29 cellular contexts compared by ENCODE assay signal in genomic region chr1:64111787-64112186, GRCh38.
A peak's percentile ranks its signal among the peaks of the same experiment; 100 is the strongest.
DNase-seq lines count a peak whose midpoint lies in the region; ATAC-seq and TF ChIP-seq lines count a peak whose summit lies in the region.
"Had no signal": no experiment of that assay in that cellular context is flagged by ENCODE, and none has a peak within 500 bp of the region (broad histone marks: within the 10 kb centered on the region; RNA-seq: fewer than 3 reads in every experiment).

No MANE protein-coding gene starts in this region.

- peaks cover 57% of the 10 kb centered on the region for H3K4me1 Mint-ChIP-seq in chondrocyte (ENCODE audit: low read depth)
- H3K4me1 Mint-ChIP-seq in activated CD4-positive, alpha-beta memory T cell treated with anti-CD3 and anti-CD28 coated beads, Interleukin-2, amount 10 ng/mL, durations not matched to agents 7 days and 5 days, result no peaks in the 10 kb centered on the region
- H3K4me1 Mint-ChIP-seq: activated naive CD4-positive, alpha-beta T cell treated with anti-CD3 and anti-CD28 coated beads, Interleukin-2, amount 10 ng/mL, durations not matched to agents 7 days and 5 days; naive thymus-derived CD8-positive, alpha-beta T cell; stimulated activated naive CD8-positive, alpha-beta T cell treated with anti-CD3 and anti-CD28 coated beads, Interleukin-15, amount 100 ng/mL, for 72 hours had no signal

- H3K56ac ChIP-seq in IMR-90 (ENCODE audit: extremely low read depth, insufficient read depth, low read length), result no peak overlapping the region

- in situ Hi-C loops in IMR-90 (cut with MboI; ENCODE audit: low sequenced_read_pairs), result no loop called here

- H3K27ac ChIP-seq in IMR-90 (ENCODE audit: insufficient read depth, low read length), result no peak overlapping the region
- H3K27ac ChIP-seq in mesenchymal stem cell (ENCODE audit: low read length, poor library complexity, severe bottlenecking), result no peak overlapping the region
- H3K27ac ChIP-seq: A549, esophagus muscularis mucosa, spleen, tibial artery had no signal

- no TSS peak for BruUV-seq in IMR-90 (replicated peaks; lab: Mats Ljungman, UMichigan)

- TF ChIP-seq POLR2A in IMR-90 (IDR thresholded peaks at IDR 0.05; ENCODE audit: low read depth, low read length), result no peak

- H3K9me3 ChIP-seq in IMR-90 (ENCODE audit: control insufficient read depth, insufficient read depth, low read length) (no peaks in the 10 kb centered on the region), mesenchymal stem cell (ENCODE audit: control insufficient read depth, low read length) (no peaks in the 10 kb centered on the region)
- H3K9me3 ChIP-seq: A549, ascending aorta, esophagus muscularis mucosa, spleen, tibial artery had no signal

- H2BK120ac ChIP-seq in IMR-90 (ENCODE audit: low read depth, low read length) (no peak overlapping the region), mesenchymal stem cell (ENCODE audit: low read depth, low read length) (no peak overlapping the region)

- H2AFZ ChIP-seq in IMR-90 (replicated peaks; ENCODE audit: low read length, poor library complexity) (no peak overlapping the region), mesenchymal stem cell (ENCODE audit: low read depth, low read length) (no peak overlapping the region)

- H3K27ac Mint-ChIP-seq in chondrocyte (ENCODE audit: unreplicated experiment), result peak overlapping the region; percentile 18
- no peak overlapping the region for H3K27ac Mint-ChIP-seq in activated CD4-positive, alpha-beta memory T cell treated with anti-CD3 and anti-CD28 coated beads, Interleukin-2, amount 10 ng/mL, durations not matched to agents 7 days and 5 days
- H3K27ac Mint-ChIP-seq: activated naive CD4-positive, alpha-beta T cell treated with anti-CD3 and anti-CD28 coated beads, Interleukin-2, amount 10 ng/mL, durations not matched to agents 7 days and 5 days; mesothelial cell of epicardium; naive thymus-derived CD8-positive, alpha-beta T cell had no signal

- no peaks in the 10 kb centered on the region for H3K27me3 Mint-ChIP-seq in chondrocyte (ENCODE audit: low read depth)
- peaks cover 4% of the 10 kb centered on the region for H3K27me3 Mint-ChIP-seq in activated CD4-positive, alpha-beta memory T cell treated with anti-CD3 and anti-CD28 coated beads, Interleukin-2, amount 10 ng/mL, durations not matched to agents 7 days and 5 days

- H2BK20ac ChIP-seq in IMR-90 (ENCODE audit: low read depth, low read length), result no peak overlapping the region

- H3K14ac ChIP-seq in IMR-90 (replicated peaks; ENCODE audit: low read depth, low read length), result no peak overlapping the region
- no peak overlapping the region for H3K14ac ChIP-seq in mesenchymal stem cell (ENCODE audit: low read length in 2 of 2)

- no peaks in the 10 kb centered on the region for H3K9me3 Mint-ChIP-seq in chondrocyte (ENCODE audit: low read depth)
- no peaks in the 10 kb centered on the region for H3K9me3 Mint-ChIP-seq in activated CD4-positive, alpha-beta memory T cell treated with anti-CD3 and anti-CD28 coated beads, Interleukin-2, amount 10 ng/mL, durations not matched to agents 7 days and 5 days
- H3K9me3 Mint-ChIP-seq: activated naive CD4-positive, alpha-beta T cell treated with anti-CD3 and anti-CD28 coated beads, Interleukin-2, amount 10 ng/mL, durations not matched to agents 7 days and 5 days; activated T-cell treated with anti-CD3 and anti-CD28 coated beads, Interleukin-2, amount 50 U/mL, for 4 hours; H9; mesothelial cell of epicardium; naive thymus-derived CD8-positive, alpha-beta T cell; stimulated activated naive CD8-positive, alpha-beta T cell treated with anti-CD3 and anti-CD28 coated beads, Interleukin-15, amount 100 ng/mL, for 72 hours had no signal

- H3K4me1 ChIP-seq in IMR-90 (ENCODE audit: control insufficient read depth, insufficient read depth, low read length) (peaks cover 4% of the 10 kb centered on the region; the same call in 1 of the 2 replicates), mesenchymal stem cell (ENCODE audit: control insufficient read depth, insufficient read depth, low read depth, low read length) (peaks cover 2% of the 10 kb centered on the region)
- H3K4me1 ChIP-seq: A549, spleen had no signal

- H3K27me3 ChIP-seq in IMR-90 (ENCODE audit: control insufficient read depth, insufficient read depth, low read length) (no peaks in the 10 kb centered on the region), mesenchymal stem cell (ENCODE audit: control insufficient read depth in 1 of 2, insufficient read depth in 1 of 2, low read length in 2 of 2) (no peaks in the 10 kb centered on the region)
- H3K27me3 ChIP-seq: ascending aorta, esophagus muscularis mucosa, spleen, tibial artery had no signal

- intact Hi-C loops in IMR-90 (cut with micrococcal nuclease), result no loop called here

- no peak overlapping the region for H2BK5ac ChIP-seq in IMR-90 (ENCODE audit: low read depth, low read length, poor library complexity, severe bottlenecking)
- H2BK5ac ChIP-seq in mesenchymal stem cell (ENCODE audit: low read depth, low read length, poor library complexity, severe bottlenecking), result no peak overlapping the region

- H3K23ac ChIP-seq in IMR-90 (ENCODE audit: low read depth, low read length) (no peak overlapping the region), mesenchymal stem cell (ENCODE audit: low read length in 2 of 2) (no peak overlapping the region)

- H2BK15ac ChIP-seq in IMR-90 (ENCODE audit: low read depth, low read length), result no peak overlapping the region
- H2BK15ac ChIP-seq in mesenchymal stem cell (ENCODE audit: low read depth, poor library complexity, severe bottlenecking), result no peak overlapping the region

- H3K4me2 ChIP-seq in IMR-90 (ENCODE audit: low read depth, low read length) (no peak overlapping the region), mesenchymal stem cell (ENCODE audit: low read length, poor library complexity, severe bottlenecking) (no peak overlapping the region)
- H3K4me2 ChIP-seq: A549 had no signal

- H3K36me3 Mint-ChIP-seq in chondrocyte (ENCODE audit: low read depth), result peaks cover 2% of the 10 kb centered on the region
- H3K36me3 Mint-ChIP-seq in activated CD4-positive, alpha-beta memory T cell treated with anti-CD3 and anti-CD28 coated beads, Interleukin-2, amount 10 ng/mL, durations not matched to agents 7 days and 5 days (ENCODE audit: low read depth), result no peaks in the 10 kb centered on the region
- H3K36me3 Mint-ChIP-seq: activated naive CD4-positive, alpha-beta T cell treated with anti-CD3 and anti-CD28 coated beads, Interleukin-2, amount 10 ng/mL, durations not matched to agents 7 days and 5 days; mesothelial cell of epicardium; naive thymus-derived CD8-positive, alpha-beta T cell had no signal

- no peak overlapping the region for H3K9ac ChIP-seq in IMR-90 (ENCODE audit: low read depth, low read length)
- H3K9ac ChIP-seq in mesenchymal stem cell (ENCODE audit: low read length), result no peak overlapping the region

- CTCF ChIA-PET in IMR-90 (lab: Yijun Ruan, JAX), result interaction anchor here (0.5 to 1.0 kb wide), 3 partner anchors 9 to 849 kb away, joined by 4 read pairs; no protein-coding TSS in a partner anchor
- CTCF ChIA-PET in activated CD4-positive, alpha-beta memory T cell treated with anti-CD3 and anti-CD28 coated beads, Interleukin-2, amount 10 ng/mL, durations not matched to agents 7 days and 5 days (lab: Charles Lee), result interaction anchor here (0.8 kb wide), 1 partner anchor 22 kb away, joined by 3 read pairs; no protein-coding TSS in a partner anchor

- ATAC-seq in IMR-90 (ENCODE audit: low read depth), result peak; percentile 48
- ATAC-seq in GM18511 (IDR thresholded peaks at IDR 0.05; ENCODE audit: unreplicated experiment), result no peak
- ATAC-seq in HG03571 (IDR thresholded peaks at IDR 0.05; ENCODE audit: unreplicated experiment), result no peak
- ATAC-seq: A549; activated T-cell treated with anti-CD3 and anti-CD28 coated beads, Interleukin-2, amount 50 U/mL, for 4 hours; left cardiac atrium; naive thymus-derived CD8-positive, alpha-beta T cell; stimulated activated naive CD8-positive, alpha-beta T cell treated with anti-CD3 and anti-CD28 coated beads, Interleukin-15, amount 100 ng/mL, for 72 hours had no signal

- H3K4ac ChIP-seq in IMR-90 (ENCODE audit: low read depth, low read length) (no peak overlapping the region), mesenchymal stem cell (ENCODE audit: low read depth in 1 of 2, low read length in 2 of 2) (no peak overlapping the region)

- H3K9me1 ChIP-seq in IMR-90 (ENCODE audit: insufficient read depth, low read length), result no peaks in the 10 kb centered on the region; the same call in 1 of the 2 replicates

- no peak overlapping the region for H3K4me3 Mint-ChIP-seq in chondrocyte (ENCODE audit: unreplicated experiment)
- no peak overlapping the region for H3K4me3 Mint-ChIP-seq in activated CD4-positive, alpha-beta memory T cell treated with anti-CD3 and anti-CD28 coated beads, Interleukin-2, amount 10 ng/mL, durations not matched to agents 7 days and 5 days
- H3K4me3 Mint-ChIP-seq: activated naive CD4-positive, alpha-beta T cell treated with anti-CD3 and anti-CD28 coated beads, Interleukin-2, amount 10 ng/mL, durations not matched to agents 7 days and 5 days; activated T-cell treated with anti-CD3 and anti-CD28 coated beads, Interleukin-2, amount 50 U/mL, for 4 hours; H9; mesothelial cell of epicardium; naive thymus-derived CD8-positive, alpha-beta T cell; stimulated activated naive CD8-positive, alpha-beta T cell treated with anti-CD3 and anti-CD28 coated beads, Interleukin-15, amount 100 ng/mL, for 72 hours had no signal

- H3K36me3 ChIP-seq in IMR-90 (ENCODE audit: control insufficient read depth, insufficient read depth, low read length), result no peaks in the 10 kb centered on the region
- no peaks in the 10 kb centered on the region for H3K36me3 ChIP-seq in mesenchymal stem cell (ENCODE audit: control insufficient read depth in 1 of 2, insufficient read depth in 2 of 2, low read depth in 1 of 2, low read length in 2 of 2)
- H3K36me3 ChIP-seq: ascending aorta, esophagus muscularis mucosa, spleen, tibial artery had no signal

- POLR2A ChIA-PET in IMR-90 (lab: Charles Lee; ENCODE audit: unreplicated experiment), result interaction anchor here (0.6 kb wide), 1 partner anchor 29 kb away, joined by 4 read pairs; no protein-coding TSS in a partner anchor
- POLR2A ChIA-PET in activated CD4-positive, alpha-beta memory T cell treated with anti-CD3 and anti-CD28 coated beads, Interleukin-2, amount 10 ng/mL, durations not matched to agents 7 days and 5 days (lab: Charles Lee), result no interaction called here

- no peak overlapping the region for H4K8ac ChIP-seq in IMR-90 (ENCODE audit: low read depth in 2 of 2, low read length in 2 of 2)
- no peak overlapping the region for H4K8ac ChIP-seq in mesenchymal stem cell (ENCODE audit: low read length)

- peak; percentile 16 for DNase-seq in COLO829 (ENCODE audit: low spot score)
- no peak for DNase-seq in IMR-90
- no peak for DNase-seq in chondrocyte (ENCODE audit: low spot score)
- DNase-seq in mesenchymal stem cell, result peak; percentile 33
- no peak for DNase-seq in activated CD4-positive, alpha-beta memory T cell treated with anti-CD3 and anti-CD28 coated beads, Interleukin-2, amount 10 ng/mL, durations not matched to agents 7 days and 5 days
- no peak for DNase-seq in AML-193 (lab: John Stamatoyannopoulos, UW)
- DNase-seq: activated CD4-positive, alpha-beta T cell treated with anti-CD3 and anti-CD28 coated beads for 1 hour; activated naive CD4-positive, alpha-beta T cell treated with anti-CD3 and anti-CD28 coated beads, Interleukin-2, amount 10 ng/mL, durations not matched to agents 7 days and 5 days; activated T-cell treated with anti-CD3 and anti-CD28 coated beads, Interleukin-2, amount 50 U/mL, for 4 hours; effector CD4-positive, alpha-beta T cell; H9; KBM-7; left cardiac atrium; naive thymus-derived CD8-positive, alpha-beta T cell; NCI-H187 treated with DMSO at 0.1 percent for 48 hours; NCI-H2227 treated with DMSO at 0.1 percent for 48 hours; NCI-H774; retina; SHP77 treated with DMSO at 0.1 percent for 48 hours; spleen; stimulated activated CD4-positive, alpha-beta T cell treated with anti-CD3 and anti-CD28 coated beads, Interleukin-4, amount 100 ng/mL, for 24 hours; stimulated activated naive CD8-positive, alpha-beta T cell treated with anti-CD3 and anti-CD28 coated beads, Interleukin-15, amount 100 ng/mL, for 72 hours; tibial artery had no signal

- dilution Hi-C loops in IMR-90 (cut with HindIII; ENCODE audit: low sequenced_read_pairs, unreplicated experiment), result no loop called here

- H3K4me3 ChIP-seq in IMR-90 (ENCODE audit: insufficient read depth, low read depth, low read length) (no peak overlapping the region), mesenchymal stem cell (ENCODE audit: insufficient read depth in 1 of 2, low read depth in 1 of 2, low read length in 2 of 2) (no peak overlapping the region)
- H3K4me3 ChIP-seq: A549, ascending aorta, esophagus muscularis mucosa, spleen, tibial artery had no signal

- no peak overlapping the region for H2AK5ac ChIP-seq in IMR-90 (ENCODE audit: low read depth, low read length)
- no peak overlapping the region for H2AK5ac ChIP-seq in mesenchymal stem cell (ENCODE audit: low read length, severe bottlenecking)

- WGBS in IMR-90 (ENCODE audit: extremely low coverage in 2 of 2, insufficient read length in 1 of 2), 2 experiments, result no CpG with 5 or more reads among the region's 3 CpGs
- 74% methylated on average over 3 of the region's 3 CpGs for WGBS in mesenchymal stem cell

- no peaks in the 10 kb centered on the region for H4K20me1 ChIP-seq in IMR-90 (ENCODE audit: insufficient read depth, low read length)

- H3K79me1 ChIP-seq in IMR-90 (ENCODE audit: low read depth in 1 of 2, low read length in 2 of 2), result no peaks in the 10 kb centered on the region
- H3K79me1 ChIP-seq in mesenchymal stem cell (replicated peaks; ENCODE audit: low read length, poor library complexity, severe bottlenecking), result no peaks in the 10 kb centered on the region

- H4K91ac ChIP-seq in IMR-90 (ENCODE audit: insufficient read depth, low read depth, low read length) (no peak overlapping the region), mesenchymal stem cell (ENCODE audit: low read length) (no peak overlapping the region)

- no peak overlapping the region for H3K18ac ChIP-seq in IMR-90 (ENCODE audit: low read depth, low read length)
- H3K18ac ChIP-seq in mesenchymal stem cell (ENCODE audit: low read depth in 1 of 2, low read length in 2 of 2), result no peak overlapping the region

- H2BK12ac ChIP-seq in mesenchymal stem cell (ENCODE audit: low read length in 2 of 2), result peak overlapping the region in 1 of 2 experiments; percentile 25

- no peak overlapping the region for H2AK9ac ChIP-seq in IMR-90 (replicated peaks; ENCODE audit: low read depth, low read length, poor library complexity)

- TF ChIP-seq CTCF in IMR-90 (conservative IDR thresholded peaks at IDR 0.05; ENCODE audit: low read depth, low read length), result no peak
- no peak for TF ChIP-seq CTCF in chondrocyte (IDR thresholded peaks at IDR 0.05)

- TF ChIP-seq RAD21 in IMR-90 (IDR thresholded peaks at IDR 0.05; ENCODE audit: low read length), result no peak

- H4K5ac ChIP-seq in IMR-90 (ENCODE audit: low read depth, low read length), result no peak overlapping the region

Comparison
In these comparisons a context has a peak if more than half of its experiments do, and no peak if none do; other contexts are left out.
1. DNase-seq: peak in COLO829 (single experiment) and mesenchymal stem cell (single experiment); none in IMR-90 (single experiment), chondrocyte (single experiment), activated CD4-positive, alpha-beta memory T cell treated with anti-CD3 and anti-CD28 coated beads, Interleukin-2, amount 10 ng/mL, durations not matched to agents 7 days and 5 days (single experiment) and AML-193 (0 of 2).